In the genomic region with DNA sequence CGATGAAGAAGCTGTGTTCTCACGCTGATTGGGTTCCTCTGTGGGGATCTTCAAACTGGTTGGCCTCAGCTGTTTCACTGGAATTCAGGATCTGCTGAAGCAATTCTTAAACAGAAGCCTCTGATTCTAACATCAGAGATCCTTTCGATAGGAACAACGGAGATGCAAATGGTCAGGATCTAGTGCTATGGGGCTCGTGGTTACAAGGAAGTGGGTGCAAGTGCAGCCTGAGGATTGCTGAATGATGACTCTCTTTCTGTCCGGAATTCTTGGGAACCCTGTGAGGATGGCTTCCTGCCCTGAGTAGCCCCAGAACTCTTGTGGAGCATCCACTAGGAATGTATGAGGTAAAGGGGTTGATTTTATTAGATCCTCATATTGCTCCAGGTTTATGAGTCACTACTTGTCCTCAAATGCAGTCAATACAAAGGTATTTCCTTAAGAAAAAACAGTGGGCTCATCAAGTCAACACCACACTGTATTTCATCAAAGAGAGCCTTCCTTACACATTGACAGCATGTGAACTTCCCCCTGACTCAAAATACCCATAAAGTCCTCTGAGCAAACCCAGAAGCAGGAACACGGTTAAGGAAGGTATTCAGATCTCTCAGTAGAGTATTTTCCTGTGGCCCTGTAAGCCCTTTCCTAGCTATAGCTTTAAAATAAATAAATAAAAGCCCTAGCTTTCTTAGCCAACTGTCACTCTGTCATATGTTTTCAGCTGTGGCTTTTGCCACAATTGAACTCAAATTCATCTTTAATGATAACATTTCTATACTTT, we compare ENCODE assay signal across 16 cellular contexts. TPM values are rescaled to one million over a fixed set of nuclear protein-coding genes. Genes with fewer than 3 reads are reported as not detected.
A peak's percentile ranks its signal among the peaks of the same experiment; 100 is the strongest.
DNase-seq lines count a peak whose midpoint lies in the region; ATAC-seq, FAIRE-seq and TF ChIP-seq lines count a peak whose summit lies in the region.
"Not testable (repeated sequence)": the region's sequence is repeated elsewhere in the genome, so short reads cannot be mapped to it uniquely, and the experiment has no call there.
"Had no signal": no experiment of that assay in that cellular context is flagged by ENCODE, and none has a peak within 500 bp of the region (broad histone marks: within the 10 kb centered on the region; RNA-seq: fewer than 3 reads in every experiment).

No MANE protein-coding gene starts in this region.

- FAIRE-seq in endothelial cell of umbilical vein (lab: Jason Lieb, UNC): peak; percentile 97

- not testable (repeated sequence) for H3K4me3 ChIP-seq in AG04449 (ENCODE audit: low read depth, low read length); PC-9; astrocyte of the spinal cord (ENCODE audit: low read depth, low read length); endothelial cell of umbilical vein (replicated peaks in 1 of 3; ENCODE audit: insufficient read depth in 1 of 3, low read depth in 1 of 3, low read length in 3 of 3)

- not testable (repeated sequence) for H2AFZ ChIP-seq in PC-9; endothelial cell of umbilical vein (ENCODE audit: low read depth, low read length)

- peak; percentile 26 for DNase-seq in AG04449 (ENCODE audit: low read depth, low spot score)
- peak; percentile 75 for DNase-seq in ELR (ENCODE audit: low read depth)
- peak; percentile 57 for DNase-seq in HFFc6
- peak in 1 of 2 experiments; percentile 80 for DNase-seq in PC-9
- DNase-seq in astrocyte of the spinal cord (ENCODE audit: low read depth, low spot score): peak; percentile 37
- not testable (repeated sequence) for DNase-seq in endothelial cell of umbilical vein (ENCODE audit: low read depth, low spot score)
- peak; percentile 37 to 75 for DNase-seq in foreskin keratinocyte
- peak; percentile 33 for DNase-seq in renal cortical epithelial cell (ENCODE audit: low read depth)

- peak; percentile 95 for ATAC-seq in foreskin keratinocyte

- H3K9me2 ChIP-seq in PC-9 (ENCODE audit: insufficient read depth): not testable (repeated sequence)

- H3K27ac Mint-ChIP-seq in HFFc6: peak overlapping the region; percentile 92

- BruUV-seq in PC-9 (replicated peaks; lab: Mats Ljungman, UMichigan); endothelial cell of umbilical vein (replicated peaks; lab: Mats Ljungman, UMichigan): not testable (repeated sequence)

- in situ Hi-C loops in astrocyte of the spinal cord (cut with HindIII; ENCODE audit: low sequenced_read_pairs): not testable (repeated sequence)

- POLR2A ChIA-PET in AG04449 (lab: Yijun Ruan, JAX); PC-9 (lab: Charles Lee; ENCODE audit: unreplicated experiment); endothelial cell of umbilical vein (lab: Charles Lee): not testable (repeated sequence)

- not testable (repeated sequence) for H3K36me3 Mint-ChIP-seq in HFFc6 (ENCODE audit: low read depth)

- H3K9me3 Mint-ChIP-seq in HFFc6: not testable (repeated sequence)

- H3K4me2 ChIP-seq in PC-9: peak overlapping the region; percentile 51
- not testable (repeated sequence) for H3K4me2 ChIP-seq in endothelial cell of umbilical vein (ENCODE audit: insufficient read depth, low read length)

- dilution Hi-C loops in endothelial cell of umbilical vein (cut with MboI; ENCODE audit: extremely low pct_ligation_motif_present, low sequenced_read_pairs): not testable (repeated sequence)

- peak overlapping the region; percentile 91 for H3K27ac ChIP-seq in PC-9
- H3K27ac ChIP-seq in endothelial cell of umbilical vein (ENCODE audit: insufficient read depth, low read depth, low read length); foreskin keratinocyte: not testable (repeated sequence)

- peaks cover 15% of the 10 kb centered on the region; the same call in 1 of the 2 replicates for H3F3A ChIP-seq in PC-9 (ENCODE audit: insufficient read depth, low read depth)

- H3K4me1 Mint-ChIP-seq in HFFc6 (ENCODE audit: low read depth): peaks cover 38% of the 10 kb centered on the region

- not testable (repeated sequence) for H3K9me3 ChIP-seq in PC-9 (ENCODE audit: insufficient read depth, low read depth); endothelial cell of umbilical vein (replicated peaks; ENCODE audit: control insufficient read depth, insufficient read depth, low read length)

- H3K9ac ChIP-seq in endothelial cell of umbilical vein (replicated peaks; ENCODE audit: extremely low read depth, insufficient read depth, low read length): not testable (repeated sequence)

- H4K20me1 ChIP-seq in PC-9 (ENCODE audit: insufficient read depth); endothelial cell of umbilical vein (replicated peaks; ENCODE audit: control insufficient read depth, extremely low read depth, insufficient read depth, low read length): not testable (repeated sequence)

- intact Hi-C loops in PC-9 (cut with micrococcal nuclease; ENCODE audit: unreplicated experiment); endothelial cell of umbilical vein (cut with micrococcal nuclease): not testable (repeated sequence)

- not testable (repeated sequence) for H3K79me2 ChIP-seq in PC-9 (ENCODE audit: low read depth); endothelial cell of umbilical vein (ENCODE audit: control insufficient read depth, insufficient read depth, low read length)

- H3K4me3 Mint-ChIP-seq in HFFc6: peak overlapping the region; percentile 48

- TF ChIP-seq POLR2A in endothelial cell of umbilical vein (IDR thresholded peaks at IDR 0.05; ENCODE audit: low read depth, low read length): not testable (repeated sequence)

- not testable (repeated sequence) for H3K36me3 ChIP-seq in PC-9 (ENCODE audit: low read depth); endothelial cell of umbilical vein (ENCODE audit: control insufficient read depth in 2 of 2, extremely low read depth in 1 of 2, insufficient read depth in 2 of 2, low read length in 2 of 2)

- CTCF ChIA-PET in AG04449 (lab: Yijun Ruan, JAX): interaction anchor here (0.9 to 1.4 kb wide), 2 partner anchors 14 to 19 kb away, joined by 3 to 4 read pairs; no protein-coding TSS in a partner anchor
- CTCF ChIA-PET in PC-9 (lab: Charles Lee); endothelial cell of umbilical vein (lab: Charles Lee): not testable (repeated sequence)

- not testable (repeated sequence) for H3K27me3 Mint-ChIP-seq in HFFc6 (ENCODE audit: insufficient read depth)

- H3K27me3 ChIP-seq in PC-9 (ENCODE audit: insufficient read depth, low read depth); endothelial cell of umbilical vein (ENCODE audit: control insufficient read depth in 2 of 2, insufficient read depth in 2 of 2, low read length in 2 of 2); foreskin keratinocyte: not testable (repeated sequence)

- H3K4me1 ChIP-seq in PC-9 (replicated peaks; ENCODE audit: insufficient read depth): peaks cover 25% of the 10 kb centered on the region
- H3K4me1 ChIP-seq in endothelial cell of umbilical vein (ENCODE audit: control insufficient read depth, extremely low read depth, insufficient read depth, low read length); foreskin keratinocyte: not testable (repeated sequence)

- H3K9me1 ChIP-seq in endothelial cell of umbilical vein (replicated peaks; ENCODE audit: control insufficient read depth, extremely low read depth, insufficient read depth, low read length): not testable (repeated sequence)

- not testable (repeated sequence) for TF ChIP-seq CTCF in AG04449 (IDR thresholded peaks at IDR 0.05; ENCODE audit: insufficient read depth, low read length, missing control alignments); HFFc6 (IDR thresholded peaks at IDR 0.05); PC-9 (conservative IDR thresholded peaks at IDR 0.05); astrocyte of the spinal cord (IDR thresholded peaks at IDR 0.05; ENCODE audit: low read depth, low read length); endothelial cell of umbilical vein (IDR thresholded peaks at IDR 0.05; ENCODE audit: extremely low read depth in 1 of 2, insufficient read depth in 1 of 2, low read depth in 1 of 2, low read length in 2 of 2); foreskin keratinocyte (conservative IDR thresholded peaks at IDR 0.05)

RNA-seq across cellular contexts. Expression of gene ANOS1, which starts 25.9 kb away (rescaled TPM):
- under 1 TPM in 3 of 6 experiments, not detected in 3; 0.02 to 0.12 (median 0.07) TPM for total RNA-seq in HFFc6 (2021; fragmentation: NEBNext Ultra II Directional; extraction: Animal tissue kit (Norgen Biotek cat#: 25700))
- total RNA-seq in PC-9 (2021) (0.22 and 0.90 TPM in 2 replicates), endothelial cell of umbilical vein (0.18 and 0.55 TPM in 2 replicates), foreskin keratinocyte (3.0 and 4.3 TPM in 2 replicates), renal cortical epithelial cell (1.9 TPM in 2 replicates)
- polyA plus RNA-seq in endothelial cell of umbilical vein (0.60 and 0.87 TPM in 2 replicates), foreskin keratinocyte (1.5 and 1.7 TPM in 2 replicates)
- polyA plus RNA-seq in endothelial cell of umbilical vein (2011; cell fraction: cytosol; rRNA removed): 0.59 and 0.87 TPM in 2 replicates
- 0.42 and 1.1 TPM in 2 replicates for polyA plus RNA-seq in endothelial cell of umbilical vein (2011; cell fraction: nucleus; rRNA removed)
- polyA plus RNA-seq in endothelial cell of umbilical vein (2012): 0.50 and 1.2 TPM in 2 replicates
- 0.56 and 1.1 TPM in 2 replicates for polyA minus RNA-seq in endothelial cell of umbilical vein
- polyA minus RNA-seq in endothelial cell of umbilical vein (2011; cell fraction: cytosol; rRNA and poly(A)+ RNA removed): not detected
- 0.67 and 1.6 TPM in 2 replicates for polyA minus RNA-seq in endothelial cell of umbilical vein (2011; cell fraction: nucleus; rRNA and poly(A)+ RNA removed)
- total RNA-seq: CD4-positive, alpha-beta T cell; HT-29 had no signal
- polyA plus RNA-seq: IgD-negative memory B cell had no signal

RNA-seq across cellular contexts. Expression of gene FAM9A, which starts 43.4 kb away (rescaled TPM):
- not detected for total RNA-seq in HFFc6 (2021; fragmentation: NEBNext Ultra II Directional; extraction: Animal tissue kit (Norgen Biotek cat#: 25700))
- total RNA-seq in PC-9 (2021) (not detected in 2 replicates), endothelial cell of umbilical vein (not detected in 2 replicates), foreskin keratinocyte (not detected in 2 replicates), renal cortical epithelial cell (not detected in 2 replicates)
- polyA plus RNA-seq in endothelial cell of umbilical vein (not detected in 2 replicates), foreskin keratinocyte (not detected in 2 replicates)
- polyA plus RNA-seq in endothelial cell of umbilical vein (2011; cell fraction: cytosol; rRNA removed): not detected in 2 replicates
- not detected in 2 replicates for polyA plus RNA-seq in endothelial cell of umbilical vein (2011; cell fraction: nucleus; rRNA removed)
- polyA plus RNA-seq in endothelial cell of umbilical vein (2012): not detected in 2 replicates
- not detected in 2 replicates for polyA minus RNA-seq in endothelial cell of umbilical vein
- polyA minus RNA-seq in endothelial cell of umbilical vein (2011; cell fraction: cytosol; rRNA and poly(A)+ RNA removed): not detected
- polyA minus RNA-seq in endothelial cell of umbilical vein (2011; cell fraction: nucleus; rRNA and poly(A)+ RNA removed): not detected in 2 replicates
- total RNA-seq: Caco-2; CD4-positive, alpha-beta T cell; H7; HT-29; Peyer's patch; Right ventricle myocardium superior had no signal
- polyA plus RNA-seq: BJ, IgD-negative memory B cell had no signal
